Comparison of ENCODE assay signal across 9 cellular contexts in the genomic region with DNA sequence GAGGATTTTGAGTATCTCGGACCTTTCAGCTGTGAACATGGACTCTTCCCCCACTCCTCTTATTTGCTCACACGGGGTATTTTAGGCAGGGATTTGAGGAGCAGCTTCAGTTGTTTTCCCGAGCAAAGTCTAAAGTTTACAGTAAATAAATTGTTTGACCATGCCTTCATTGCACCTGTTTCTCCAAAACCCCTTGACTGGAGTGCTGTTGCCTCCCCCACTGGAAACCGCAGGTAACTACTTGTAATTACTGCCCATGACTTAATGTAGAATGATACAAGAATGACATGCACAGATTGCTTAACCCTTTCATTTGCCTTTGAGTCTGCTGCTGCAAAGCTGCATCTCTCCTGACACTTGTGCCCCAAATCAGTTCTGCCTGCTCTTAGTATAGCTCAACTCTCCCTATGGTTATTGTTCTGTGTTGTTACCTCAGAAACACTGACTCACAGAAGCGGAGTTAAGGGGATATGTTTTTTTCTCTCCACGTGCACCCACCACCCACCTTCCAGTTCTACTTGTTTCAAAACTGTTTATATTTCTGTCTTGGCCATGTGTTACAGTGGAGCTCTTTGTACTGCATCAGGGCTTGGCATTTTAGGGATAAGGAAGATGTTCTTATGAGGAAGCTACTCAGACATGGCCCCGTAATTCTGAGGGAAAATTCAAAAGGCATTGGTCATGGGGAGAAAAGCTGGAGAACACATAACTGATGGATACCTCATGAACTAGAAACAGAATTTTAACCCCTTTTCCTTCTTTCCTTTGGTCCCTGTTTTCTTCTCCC. TPM values are rescaled to one million over a fixed set of nuclear protein-coding genes. Genes with fewer than 3 reads are reported as not detected.
DNase-seq lines count a peak whose midpoint lies in the region; ATAC-seq and TF ChIP-seq lines count a peak whose summit lies in the region.
"Had no signal": no experiment of that assay in that cellular context is flagged by ENCODE, and none has a peak within 500 bp of the region (broad histone marks: within the 10 kb centered on the region; RNA-seq: fewer than 3 reads in every experiment).

No MANE protein-coding gene starts in this region.

- H3K27ac Mint-ChIP-seq in activated CD4-positive, alpha-beta T cell treated with anti-CD3 and anti-CD28 coated beads for 36 hours, result no peak overlapping the region

- H3K4me3 Mint-ChIP-seq in activated CD4-positive, alpha-beta T cell treated with anti-CD3 and anti-CD28 coated beads for 36 hours, result no peak overlapping the region

- CTCF ChIA-PET in RWPE1 (lab: Yijun Ruan, JAX), result interaction anchor here (0.5 to 1.5 kb wide), 18 partner anchors 9 to 1647 kb away, joined by 3 to 7 read pairs (median 3); no protein-coding TSS in a partner anchor
- CTCF ChIA-PET in activated CD4-positive, alpha-beta T cell treated with anti-CD3 and anti-CD28 coated beads for 36 hours (lab: Charles Lee), result interaction anchor here (0.9 to 2.2 kb wide), 7 partner anchors 8 to 129 kb away, joined by 3 to 7 read pairs (median 3); no protein-coding TSS in a partner anchor

- no peaks in the 10 kb centered on the region for H3K36me3 Mint-ChIP-seq in activated CD4-positive, alpha-beta T cell treated with anti-CD3 and anti-CD28 coated beads for 36 hours (ENCODE audit: low read depth)

- peaks cover 22% of the 10 kb centered on the region for H3K4me1 Mint-ChIP-seq in activated CD4-positive, alpha-beta T cell treated with anti-CD3 and anti-CD28 coated beads for 36 hours

- H3K4me3 ChIP-seq in foreskin fibroblast (ENCODE audit: low read depth in 1 of 2, low read length in 2 of 2), result peak overlapping the region; percentile 10 to 13
- peak overlapping the region; percentile 26 to 89 (median 64) for H3K4me3 ChIP-seq in spleen

- POLR2A ChIA-PET in RWPE1 (lab: Yijun Ruan, JAX; ENCODE audit: low non-redundant PET), result no interaction called here
- POLR2A ChIA-PET in activated CD4-positive, alpha-beta T cell treated with anti-CD3 and anti-CD28 coated beads for 36 hours (lab: Charles Lee), result no interaction called here

- H3K9me3 Mint-ChIP-seq in activated CD4-positive, alpha-beta T cell treated with anti-CD3 and anti-CD28 coated beads for 36 hours (ENCODE audit: low read depth), result no peaks in the 10 kb centered on the region

- H3K27ac ChIP-seq in RWPE1 (no peak overlapping the region), spleen (peak overlapping the region in 7 of 8 donors; percentile 47 to 98 (median 94))

- intact Hi-C loops in spleen (cut with DNase I; ENCODE audit: low total_unique reads), result no loop called here
- intact Hi-C loops in activated CD4-positive, alpha-beta T cell treated with anti-CD3 and anti-CD28 coated beads for 36 hours (cut with DNase I, micrococcal nuclease), result loop anchor here (10.0 kb wide), 3 partner anchors 126 to 286 kb away; no protein-coding TSS in a partner anchor

- no peak for TF ChIP-seq POLR2A in spleen (IDR thresholded peaks at IDR 0.05)

- no peak for ATAC-seq in activated CD4-positive, alpha-beta T cell treated with anti-CD3 and anti-CD28 coated beads for 36 hours

- H3K9me3 ChIP-seq in spleen, result no peaks in the 10 kb centered on the region

- TF ChIP-seq CTCF in RWPE1 (conservative IDR thresholded peaks at IDR 0.05; ENCODE audit: low read depth), result peak; percentile 57
- TF ChIP-seq CTCF in foreskin fibroblast (IDR thresholded peaks at IDR 0.05; ENCODE audit: low read depth, low read length), result no peak
- TF ChIP-seq CTCF in spleen (IDR thresholded peaks at IDR 0.05 in 8 of 11, conservative IDR thresholded peaks at IDR 0.05 in 3 of 11), result peak in 7 of 11 experiments; percentile 16 to 36 (median 24)

- DNase-seq in NOMO-1 treated with DMSO at 0.1 percent for 48 hours (lab: John Stamatoyannopoulos, UW; ENCODE audit: unreplicated experiment), result peak; percentile 40
- no peak for DNase-seq in NOMO-1 treated with dmso at 0.1 percent for 144 hours (lab: John Stamatoyannopoulos, UW; ENCODE audit: unreplicated experiment)
- DNase-seq in RWPE1 (ENCODE audit: low spot score), result peak; percentile 68
- peak in 1 of 2 donors; percentile 55 for DNase-seq in foreskin fibroblast
- DNase-seq in spleen, result no peak
- no peak for DNase-seq in SIG-M5 (lab: John Stamatoyannopoulos, UW)
- DNase-seq in midbrain (lab: John Stamatoyannopoulos, UW), result no peak
- DNase-seq in activated CD4-positive, alpha-beta T cell treated with anti-CD3 and anti-CD28 coated beads for 36 hours, result no peak
- DNase-seq: NCI-H774 had no signal

- H3K27me3 ChIP-seq in spleen (replicated peaks in 1 of 7), result no peaks in the 10 kb centered on the region

- peaks cover 28% of the 10 kb centered on the region for H3K27me3 Mint-ChIP-seq in activated CD4-positive, alpha-beta T cell treated with anti-CD3 and anti-CD28 coated beads for 36 hours

- H3K4me1 ChIP-seq in spleen, result peaks cover 33 to 98% (median 91%) of the 10 kb centered on the region in 6 donors

- 37 to 57% (median 45%) methylated on average over 7 of the region's 7 CpGs for WGBS in spleen, 5 donors

- H3K36me3 ChIP-seq in spleen, result no peaks in the 10 kb centered on the region

RNA-seq across cellular contexts. Expression of gene ADRB2, which starts 2.2 kb away (rescaled TPM):
- 10 to 100 TPM in 4 of 7 donors, 1 to 10 TPM in 3; 8.7 to 23.1 (median 14.9) TPM for total RNA-seq in spleen
- polyA plus RNA-seq in spleen, result 1 to 10 TPM; 1.2 to 3.1 (median 2.4) TPM
- under 1 TPM in 1 of 2 experiments, not detected in 1; 0.09 TPM for total RNA-seq in activated CD4-positive, alpha-beta T cell treated with anti-CD3 and anti-CD28 coated beads for 36 hours

Comparison
In these comparisons a context has a peak if more than half of its experiments do, and no peak if none do; other contexts are left out.
1. DNase-seq: peak in NOMO-1 treated with DMSO at 0.1 percent for 48 hours (single experiment) and RWPE1 (single experiment); none in NOMO-1 treated with dmso at 0.1 percent for 144 hours (single experiment), spleen (single experiment), SIG-M5 (single experiment), midbrain (single experiment) and activated CD4-positive, alpha-beta T cell treated with anti-CD3 and anti-CD28 coated beads for 36 hours (single experiment).
2. RNA of gene ADRB2, which starts 2.2 kb away (total RNA-seq): 8.7 to 23.1 TPM in spleen; 0.09 TPM in activated CD4-positive, alpha-beta T cell treated with anti-CD3 and anti-CD28 coated beads for 36 hours; every median in the first group is over 4 times any median in the second.